8 cellular contexts compared by ENCODE assay signal in the genomic region with DNA sequence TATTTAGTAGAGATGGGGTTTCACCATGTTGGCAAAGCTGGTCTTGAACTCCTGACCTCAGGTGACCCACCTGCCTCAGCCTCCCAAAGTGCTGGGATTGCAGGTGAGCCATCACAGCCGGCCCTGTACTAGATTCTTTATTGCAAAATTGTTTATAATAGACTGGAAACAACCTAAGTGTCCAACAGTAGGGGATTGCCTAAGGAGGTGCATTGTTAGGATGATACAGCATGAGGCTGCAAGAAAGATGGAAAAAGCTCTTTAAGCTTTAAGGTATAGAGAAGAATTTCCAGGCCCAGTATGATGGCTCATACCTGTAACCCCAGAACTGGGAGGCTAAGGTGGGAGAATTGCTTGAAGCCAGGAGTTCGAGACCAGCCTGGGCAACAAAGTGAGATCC. TPM values are rescaled to one million over a fixed set of nuclear protein-coding genes. Genes with fewer than 3 reads are reported as not detected.
"Had no signal": no experiment of that assay in that cellular context is flagged by ENCODE, and none has a peak within 500 bp of the region (broad histone marks: within the 10 kb centered on the region; RNA-seq: fewer than 3 reads in every experiment).

No MANE protein-coding gene starts in this region.

- H3K27ac Mint-ChIP-seq: GM23338, H9, HFFc6 had no signal

- ATAC-seq: GM23338, K562 had no signal

- H3K4me2 ChIP-seq: GM23338 had no signal

- H3K4me3 ChIP-seq: GM23338, K562 had no signal

- H3K4me3 Mint-ChIP-seq: GM23338, H9, HFFc6 had no signal

- DNase-seq: H9, HCEC 1CT, HFFc6, IMR-90, KG1 had no signal

- H2AFZ ChIP-seq: GM23338 had no signal

- H3K9me3 Mint-ChIP-seq: GM23338, H9, HFFc6 had no signal

RNA-seq across cellular contexts. Expression of gene HSD17B14, which starts 33.7 kb away (rescaled TPM):
- total RNA-seq: HT-29 had no signal

RNA-seq across cellular contexts. Expression of gene FGF21, which starts 47.3 kb away (rescaled TPM):
- total RNA-seq: HFFc6, HT-29, IMR-90 had no signal

RNA-seq across cellular contexts. Expression of gene IZUMO1, which starts 55.9 kb away (rescaled TPM):
- total RNA-seq: HFFc6, IMR-90 had no signal
